ENCODE assay signal across 1 cellular context in genomic region chr6:26520088-26520839, GRCh38.
A peak's percentile ranks its signal among the peaks of the same experiment; 100 is the strongest.
TF ChIP-seq lines count a peak whose summit lies in the region.

No MANE protein-coding gene starts in this region.

TF ChIP-seq in HEK293, 187 proteins besides CTCF, POLR2A, EP300 and RAD21 (continued from another document and continues in another):
- TF ChIP-seq KLF7 (tag by site-specific recombination; IDR thresholded peaks at IDR 0.05; ENCODE audit: borderline replicate concordance) (no peak), ATF2 (tag by site-specific recombination; IDR thresholded peaks at IDR 0.05; ENCODE audit: low read depth) (no peak), MEIS1 (CRISPR knock-in tag; IDR thresholded peaks at IDR 0.05; ENCODE audit: borderline replicate concordance) (no peak), PBX3 (CRISPR knock-in tag; IDR thresholded peaks at IDR 0.05) (no peak), GLI4 (tag by site-specific recombination; IDR thresholded peaks at IDR 0.05) (no peak), ZNF530 (tag by site-specific recombination; IDR thresholded peaks at IDR 0.05; ENCODE audit: low read depth) (no peak), EGR2 (tag by site-specific recombination; IDR thresholded peaks at IDR 0.05; ENCODE audit: low read depth) (peak; percentile 44), ZNF214 (tag by site-specific recombination; IDR thresholded peaks at IDR 0.05; ENCODE audit: borderline replicate concordance) (no peak), ZNF155 (tag by site-specific recombination; IDR thresholded peaks at IDR 0.05) (no peak), BCL6B (tag by site-specific recombination; IDR thresholded peaks at IDR 0.05) (no peak), ZNF792 (tag by site-specific recombination; IDR thresholded peaks at IDR 0.05) (no peak), SP7 (tag by site-specific recombination; IDR thresholded peaks at IDR 0.05) (peak; percentile 19; the same call in 1 of the 2 replicates), OVOL3 (tag by site-specific recombination; IDR thresholded peaks at IDR 0.05) (no peak), ZFP69B (tag by site-specific recombination; IDR thresholded peaks at IDR 0.05) (0 out of 2 replicates have a peak, but pooled peaks have one; percentile 38), ZNF138 (tag by site-specific recombination; IDR thresholded peaks at IDR 0.05; ENCODE audit: borderline replicate concordance) (no peak), FEZF1 (tag by site-specific recombination; IDR thresholded peaks at IDR 0.05) (no peak), ZNF501 (tag by site-specific recombination; IDR thresholded peaks at IDR 0.05) (peak; percentile 42; the same call in 1 of the 2 replicates), MYNN (tag by site-specific recombination; IDR thresholded peaks at IDR 0.05; ENCODE audit: borderline replicate concordance) (no peak), ZBTB8A (tag by site-specific recombination; IDR thresholded peaks at IDR 0.05) (no peak), ZBTB44 (tag by site-specific recombination; IDR thresholded peaks at IDR 0.05) (no peak), PRDM2 (tag by site-specific recombination; IDR thresholded peaks at IDR 0.05; ENCODE audit: borderline replicate concordance) (no peak), KLF8 (tag by site-specific recombination; IDR thresholded peaks at IDR 0.05) (peak; percentile 66), TRIM28 (IDR thresholded peaks at IDR 0.05; ENCODE audit: borderline replicate concordance, low read length) (no peak), ZNF610 (tag by site-specific recombination; IDR thresholded peaks at IDR 0.05; ENCODE audit: borderline replicate concordance) (0 out of 2 replicates have a peak, but pooled peaks have one; percentile 23), ZNF449 (tag by site-specific recombination; IDR thresholded peaks at IDR 0.05) (no peak), KLF10 (tag by site-specific recombination; IDR thresholded peaks at IDR 0.05) (peak; percentile 93), ZXDB (tag by site-specific recombination; IDR thresholded peaks at IDR 0.05) (0 out of 2 replicates have a peak, but pooled peaks have one; percentile 28), ZNF677 (tag by site-specific recombination; IDR thresholded peaks at IDR 0.05) (no peak), ZNF664 (tag by site-specific recombination; IDR thresholded peaks at IDR 0.05) (no peak), ZFHX2 (tag by site-specific recombination; conservative IDR thresholded peaks at IDR 0.05) (peak; percentile 34; the same call in 1 of the 2 replicates), ZNF121 (tag by site-specific recombination; IDR thresholded peaks at IDR 0.05) (no peak), ZNF341 (tag by site-specific recombination; IDR thresholded peaks at IDR 0.05; ENCODE audit: low read depth) (no peak), ZNF600 (tag by site-specific recombination; IDR thresholded peaks at IDR 0.05) (peak; percentile 67; the same call in 1 of the 2 replicates), ZBTB48 (tag by site-specific recombination; IDR thresholded peaks at IDR 0.05) (no peak), YY1 (tag by site-specific recombination; IDR thresholded peaks at IDR 0.05) (0 out of 2 replicates have a peak, but pooled peaks have one; percentile 43), ZNF837 (tag by site-specific recombination; IDR thresholded peaks at IDR 0.05) (no peak), ZNF335 (tag by site-specific recombination; conservative IDR thresholded peaks at IDR 0.05) (peak; percentile 54), OSR2 (tag by site-specific recombination; IDR thresholded peaks at IDR 0.05) (no peak), SP2 (tag by site-specific recombination; IDR thresholded peaks at IDR 0.05) (peak; percentile 18; the same call in 1 of the 2 replicates), ZNF362 (tag by site-specific recombination; IDR thresholded peaks at IDR 0.05) (no peak), ZNF19 (tag by site-specific recombination; IDR thresholded peaks at IDR 0.05; ENCODE audit: low read depth) (no peak), ZNF311 (tag by site-specific recombination; IDR thresholded peaks at IDR 0.05; ENCODE audit: borderline replicate concordance) (no peak), ZNF132 (tag by site-specific recombination; IDR thresholded peaks at IDR 0.05; ENCODE audit: borderline replicate concordance) (no peak), ZBTB11 (tag by site-specific recombination; conservative IDR thresholded peaks at IDR 0.05; ENCODE audit: low read depth) (no peak), KLF9 (tag by site-specific recombination; IDR thresholded peaks at IDR 0.05; ENCODE audit: low read depth) (peak; percentile 51; the same call in 1 of the 2 replicates), ZNF175 (tag by site-specific recombination; IDR thresholded peaks at IDR 0.05) (no peak), ZNF423 (tag by site-specific recombination; IDR thresholded peaks at IDR 0.05) (no peak), ZNF433 (tag by site-specific recombination; IDR thresholded peaks at IDR 0.05; ENCODE audit: low read depth) (no peak), ZNF354C (tag by site-specific recombination; IDR thresholded peaks at IDR 0.05; ENCODE audit: borderline replicate concordance, low read depth) (no peak), ZNF426 (tag by site-specific recombination; IDR thresholded peaks at IDR 0.05) (no peak), ZNF560 (tag by site-specific recombination; IDR thresholded peaks at IDR 0.05; ENCODE audit: borderline replicate concordance) (no peak)
